In genomic region chr22:42699281-42699681, GRCh38 we compare ENCODE assay signal across 15 cellular contexts. TPM values are rescaled to one million over a fixed set of nuclear protein-coding genes. Genes with fewer than 3 reads are reported as not detected.
DNase-seq lines count a peak whose midpoint lies in the region; ATAC-seq, FAIRE-seq and TF ChIP-seq lines count a peak whose summit lies in the region.
"Had no signal": no experiment of that assay in that cellular context is flagged by ENCODE, and none has a peak within 500 bp of the region (broad histone marks: within the 10 kb centered on the region; RNA-seq: fewer than 3 reads in every experiment).

No MANE protein-coding gene starts in this region.

- H2AFZ ChIP-seq in trophoblast cell (ENCODE audit: insufficient read depth, low read length, poor library complexity) (no peak overlapping the region), SK-N-SH (ENCODE audit: low read depth) (no peak overlapping the region)

- H3K9ac ChIP-seq in trophoblast cell (ENCODE audit: low read length) (no peak overlapping the region), SK-N-SH (no peak overlapping the region)
- H3K9ac ChIP-seq: BLaER1 had no signal

- TF ChIP-seq EP300 in upper lobe of left lung (IDR thresholded peaks at IDR 0.05): no peak
- no peak for TF ChIP-seq EP300 in SK-N-SH (IDR thresholded peaks at IDR 0.05; ENCODE audit: borderline replicate concordance in 1 of 2, low read depth in 1 of 2, low read length in 1 of 2)

- TF ChIP-seq POLR2A in upper lobe of left lung (IDR thresholded peaks at IDR 0.05): no peak

- no peak overlapping the region for H3K4ac ChIP-seq in trophoblast cell (ENCODE audit: low read depth, low read length)

- no peak overlapping the region for H4K12ac ChIP-seq in trophoblast cell (ENCODE audit: low read depth, low read length)

- POLR2A ChIA-PET in SK-N-SH (lab: Yijun Ruan, JAX): no interaction called here

- H3K27me3 ChIP-seq in SJSA1 (replicated peaks) (no peaks in the 10 kb centered on the region), cardiac muscle cell (no peaks in the 10 kb centered on the region), trophoblast cell (ENCODE audit: insufficient read depth, low read length) (no peaks in the 10 kb centered on the region), upper lobe of left lung (no peaks in the 10 kb centered on the region), SK-N-SH (ENCODE audit: insufficient read depth) (no peaks in the 10 kb centered on the region)
- H3K27me3 ChIP-seq: BLaER1 had no signal

- no peak overlapping the region for H3K4me2 ChIP-seq in trophoblast cell (ENCODE audit: low read length)
- no peak overlapping the region for H3K4me2 ChIP-seq in SK-N-SH
- H3K4me2 ChIP-seq: BLaER1 had no signal

- H3K36me3 ChIP-seq in SJSA1 (peaks cover 4% of the 10 kb centered on the region; the same call in 1 of the 2 replicates), cardiac muscle cell (no peaks in the 10 kb centered on the region), trophoblast cell (ENCODE audit: control insufficient read depth in 1 of 2, insufficient read depth in 2 of 2, low read length in 2 of 2) (no peaks in the 10 kb centered on the region), upper lobe of left lung (no peaks in the 10 kb centered on the region), SK-N-SH (replicated peaks in 1 of 2; ENCODE audit: control insufficient read depth in 1 of 2, insufficient read depth in 2 of 2, low read length in 1 of 2) (no peaks in the 10 kb centered on the region)
- H3K36me3 ChIP-seq: BLaER1 had no signal

- no peaks in the 10 kb centered on the region for H4K20me1 ChIP-seq in SK-N-SH (ENCODE audit: insufficient read depth)
- H4K20me1 ChIP-seq: BLaER1 had no signal

- peaks cover 39% of the 10 kb centered on the region for H3K4me1 ChIP-seq in SJSA1 (replicated peaks)
- peaks cover 34% of the 10 kb centered on the region for H3K4me1 ChIP-seq in cardiac muscle cell (ENCODE audit: low read depth)
- H3K4me1 ChIP-seq in trophoblast cell (ENCODE audit: control insufficient read depth in 1 of 2, insufficient read depth in 2 of 2, low read length in 2 of 2): peaks cover 12% of the 10 kb centered on the region in 2 experiments
- H3K4me1 ChIP-seq in upper lobe of left lung: peaks cover 6 to 18% (median 14%) of the 10 kb centered on the region in 4 donors
- H3K4me1 ChIP-seq in SK-N-SH (ENCODE audit: control insufficient read depth in 1 of 2, insufficient read depth in 2 of 2, low read depth in 1 of 2, low read length in 1 of 2): peaks cover 0 to 6% of the 10 kb centered on the region in 2 experiments; a peak in 1 of 4 replicates

- no CpG with 5 or more reads among the region's 11 CpGs for WGBS in trophoblast cell (ENCODE audit: extremely low coverage, insufficient coverage, insufficient read length)
- 72 to 78% methylated on average over 11 of the region's 11 CpGs for WGBS in upper lobe of left lung, 2 donors
- WGBS in SK-N-SH (ENCODE audit: low lambda C conversion rate): 97% methylated on average over 8 of the region's 11 CpGs

- H3K18ac ChIP-seq in trophoblast cell (ENCODE audit: low read length): no peak overlapping the region

- H3K79me2 ChIP-seq in trophoblast cell (ENCODE audit: control insufficient read depth, insufficient read depth, low read length, poor library complexity) (no peaks in the 10 kb centered on the region), SK-N-SH (ENCODE audit: insufficient read depth) (no peaks in the 10 kb centered on the region)

- no peak overlapping the region for H4K8ac ChIP-seq in trophoblast cell (ENCODE audit: low read depth, low read length)

- H4K91ac ChIP-seq in trophoblast cell (ENCODE audit: low read depth, low read length): no peak overlapping the region

- DNase-seq in SJSA1 (ENCODE audit: low read depth in 1 of 2, low spot score in 2 of 2) (peak; percentile 58 to 73), cardiac muscle cell (ENCODE audit: low read depth in 1 of 2, low spot score in 1 of 2) (peak in 1 of 2 donors; percentile 35), trophoblast cell (no peak), upper lobe of left lung (no peak), HTR-8/SVneo (ENCODE audit: insufficient read length, low spot score) (no peak), SK-N-SH (no peak)
- DNase-seq: kidney glomerular epithelial cell, NCI-H2029 treated with DMSO at 0.1 percent for 48 hours, NCI-H82 had no signal

- peak overlapping the region; percentile 70 for H3K27ac ChIP-seq in SJSA1
- peak overlapping the region; percentile 96 for H3K27ac ChIP-seq in cardiac muscle cell
- no peak overlapping the region for H3K27ac ChIP-seq in trophoblast cell (ENCODE audit: low read depth, low read length)
- H3K27ac ChIP-seq in upper lobe of left lung: peak overlapping the region; percentile 15 to 72 (median 57)
- no peak overlapping the region for H3K27ac ChIP-seq in SK-N-SH (ENCODE audit: low read depth in 2 of 2, low read length in 1 of 2)
- H3K27ac ChIP-seq: BLaER1 had no signal

- no peak overlapping the region for H3K14ac ChIP-seq in trophoblast cell (ENCODE audit: low read length)

- H3K23ac ChIP-seq in trophoblast cell (ENCODE audit: low read length): no peak overlapping the region

- no peak overlapping the region for H2AK5ac ChIP-seq in trophoblast cell (ENCODE audit: low read length)

- peaks cover 3% of the 10 kb centered on the region for H3K79me1 ChIP-seq in trophoblast cell (ENCODE audit: low read length)

- CTCF ChIA-PET in SK-N-SH (lab: Yijun Ruan, JAX): no interaction called here

- H3K9me3 ChIP-seq in SJSA1 (replicated peaks): no peaks in the 10 kb centered on the region
- H3K9me3 ChIP-seq in cardiac muscle cell (ENCODE audit: low read depth): no peaks in the 10 kb centered on the region
- H3K9me3 ChIP-seq in trophoblast cell (ENCODE audit: insufficient read depth, low read depth, low read length): peaks cover 2% of the 10 kb centered on the region
- H3K9me3 ChIP-seq in upper lobe of left lung: no peaks in the 10 kb centered on the region
- no peaks in the 10 kb centered on the region for H3K9me3 ChIP-seq in SK-N-SH
- H3K9me3 ChIP-seq: BLaER1 had no signal

- TF ChIP-seq CTCF in cardiac muscle cell (IDR thresholded peaks at IDR 0.05; ENCODE audit: low read depth, low read length) (no peak), upper lobe of left lung (IDR thresholded peaks at IDR 0.05) (no peak), SK-N-SH (IDR thresholded peaks at IDR 0.05) (no peak)

- FAIRE-seq in HTR-8/SVneo (lab: Jason Lieb, UNC): no peak
- FAIRE-seq: GM12891 had no signal

- H2BK5ac ChIP-seq in trophoblast cell (ENCODE audit: low read depth, low read length, poor library complexity): no peak overlapping the region

- H2BK120ac ChIP-seq in trophoblast cell (ENCODE audit: insufficient read depth, low read length, poor library complexity): no peak overlapping the region

- no peaks in the 10 kb centered on the region for H3K9me2 ChIP-seq in SK-N-SH

- H3K4me3 ChIP-seq in SJSA1 (no peak overlapping the region), cardiac muscle cell (no peak overlapping the region), trophoblast cell (ENCODE audit: low read depth, low read length) (no peak overlapping the region), upper lobe of left lung (no peak overlapping the region), SK-N-SH (ENCODE audit: low read depth in 2 of 2, low read length in 1 of 2) (no peak overlapping the region)
- H3K4me3 ChIP-seq: BLaER1 had no signal

- ATAC-seq in upper lobe of left lung (ENCODE audit: low FRiP score in 2 of 2) (no peak), HG03354 (IDR thresholded peaks at IDR 0.05; ENCODE audit: poor library complexity, severe bottlenecking, unreplicated experiment) (no peak), GM21529 (IDR thresholded peaks at IDR 0.05; ENCODE audit: unreplicated experiment) (no peak)

- no peaks in the 10 kb centered on the region for H3F3A ChIP-seq in SK-N-SH (replicated peaks; ENCODE audit: insufficient read depth)

- peak overlapping the region; percentile 32 for H2BK12ac ChIP-seq in trophoblast cell (ENCODE audit: low read length)

- no peak for TF ChIP-seq RAD21 in SK-N-SH (IDR thresholded peaks at IDR 0.05; ENCODE audit: low read length)

RNA-seq across cellular contexts. Expression of gene A4GALT, which starts 21.4 kb away (rescaled TPM):
- 11.2 and 12.3 TPM in 2 replicates for total RNA-seq in SJSA1 (2014; rRNA removed; shearing (Covaris generic))
- total RNA-seq in cardiac muscle cell: 17.7 and 26.1 TPM in 2 replicates
- polyA plus RNA-seq in cardiac muscle cell: 15.1 and 20.2 TPM in 2 replicates
- 7.6 and 8.4 TPM in 2 replicates for polyA plus RNA-seq in trophoblast cell (2013)
- 10 to 100 TPM in 5 of 6 donors, 1 to 10 TPM in 1; 7.7 to 30.0 (median 16.1) TPM for total RNA-seq in upper lobe of left lung
- 5.2 and 9.5 TPM in 2 replicates for polyA plus RNA-seq in SK-N-SH (2012; rRNA removed)
- 5.3 and 6.8 TPM in 2 replicates for polyA plus RNA-seq in SK-N-SH (2012; cell fraction: cytosol; rRNA removed)
- polyA plus RNA-seq in SK-N-SH (2012; cell fraction: nucleus; rRNA removed): 6.1 and 6.4 TPM in 2 replicates
- total RNA-seq: SK-MEL-5 had no signal

RNA-seq across cellular contexts. Expression of gene CYB5R3, which starts 50.1 kb away (rescaled TPM):
- 91.3 and 149 TPM in 2 replicates for total RNA-seq in SJSA1 (2014; rRNA removed; shearing (Covaris generic))
- total RNA-seq in cardiac muscle cell (180 and 189 TPM in 2 replicates), upper lobe of left lung (100 to 1,000 TPM in 5 of 6 donors, 10 to 100 TPM in 1; 79.6 to 265 (median 220) TPM)
- polyA plus RNA-seq in cardiac muscle cell (357 and 366 TPM in 2 replicates), SK-N-SH (2012; rRNA removed) (86.8 and 106 TPM in 2 replicates)
- polyA plus RNA-seq in trophoblast cell (2013): 155 and 156 TPM in 2 replicates
- polyA plus RNA-seq in SK-N-SH (2012; cell fraction: cytosol; rRNA removed): 56.6 and 75.2 TPM in 2 replicates
- polyA plus RNA-seq in SK-N-SH (2012; cell fraction: nucleus; rRNA removed): 58.9 and 65.5 TPM in 2 replicates

RNA-seq across cellular contexts. Expression of gene ATP5MGL, which starts 58.9 kb away (rescaled TPM):
- total RNA-seq in SJSA1 (2014; rRNA removed; shearing (Covaris generic)): not detected in 2 replicates
- total RNA-seq in cardiac muscle cell (0.39 TPM in 1 of 2 replicates, not detected in the other), upper lobe of left lung (1 to 10 TPM in 1 of 6 donors, under 1 TPM in 2, not detected in 3; 0.44 to 1.2 (median 0.78) TPM)
- polyA plus RNA-seq in cardiac muscle cell (0.30 and 0.71 TPM in 2 replicates), SK-N-SH (2012; rRNA removed) (not detected in 2 replicates)
- polyA plus RNA-seq in trophoblast cell (2013): not detected in 2 replicates
- polyA plus RNA-seq in SK-N-SH (2012; cell fraction: cytosol; rRNA removed): not detected in 2 replicates
- polyA plus RNA-seq in SK-N-SH (2012; cell fraction: nucleus; rRNA removed): 0.07 TPM in 1 of 2 replicates, not detected in the other
- total RNA-seq: glomerular endothelial cell, SK-MEL-5 had no signal

Comparison
In these comparisons a context has a peak if more than half of its experiments do, and no peak if none do; other contexts are left out.
1. DNase-seq: peak in SJSA1 (2 of 2); none in trophoblast cell (0 of 2), upper lobe of left lung (0 of 2), HTR-8/SVneo (single experiment) and SK-N-SH (single experiment).
2. H3K27ac ChIP-seq: peak in SJSA1 (single experiment), cardiac muscle cell (single experiment) and upper lobe of left lung (4 of 4); none in trophoblast cell (single experiment) and SK-N-SH (0 of 2).